8 cellular contexts compared by ENCODE assay signal in genomic region chr2:88832256-88832991, GRCh38.
DNase-seq lines count a peak whose midpoint lies in the region; ATAC-seq and TF ChIP-seq lines count a peak whose summit lies in the region.

No MANE protein-coding gene starts in this region.

- H3K4me1 ChIP-seq in RWPE2 (ENCODE audit: insufficient read depth, poor library complexity, severe bottlenecking), result no peaks in the 10 kb centered on the region
- H3K4me1 ChIP-seq in tibial artery, result no peaks in the 10 kb centered on the region

- peak; percentile 51 for DNase-seq in GF-D8 (lab: John Stamatoyannopoulos, UW)
- DNase-seq in RWPE2 (ENCODE audit: low spot score), result no peak
- DNase-seq in tibial artery, result no peak
- no peak for DNase-seq in NCI-H446 (lab: John Stamatoyannopoulos, UW)

- ATAC-seq in GM19397 (IDR thresholded peaks at IDR 0.05; ENCODE audit: unreplicated experiment), result peak; percentile 40
- ATAC-seq in HG03025 (IDR thresholded peaks at IDR 0.05; ENCODE audit: low FRiP score, unreplicated experiment), result peak; percentile 39
- peak; percentile 38; the same call in 2 of the 3 replicates for ATAC-seq in RWPE2 (ENCODE audit: low read depth)
- ATAC-seq in HG03565 (IDR thresholded peaks at IDR 0.05; ENCODE audit: unreplicated experiment), result no peak
- no peak for ATAC-seq in HG02798 (IDR thresholded peaks at IDR 0.05; ENCODE audit: poor library complexity, unreplicated experiment)

- intact Hi-C loops in tibial artery (cut with DNase I; ENCODE audit: low total_unique reads), result no loop called here

- no peak overlapping the region for H3K27ac ChIP-seq in RWPE2 (ENCODE audit: poor library complexity, severe bottlenecking)
- H3K27ac ChIP-seq in tibial artery, result no peak overlapping the region

- TF ChIP-seq CTCF in RWPE2 (IDR thresholded peaks at IDR 0.05; ENCODE audit: poor library complexity, severe bottlenecking), result no peak
- TF ChIP-seq CTCF in tibial artery (IDR thresholded peaks at IDR 0.05), result no peak

- H3K27me3 ChIP-seq in RWPE2 (ENCODE audit: insufficient read depth, poor library complexity, severe bottlenecking), result no peaks in the 10 kb centered on the region
- H3K27me3 ChIP-seq in tibial artery, result peaks cover 0 to 14% of the 10 kb centered on the region in 2 donors

- H3K36me3 ChIP-seq in RWPE2 (ENCODE audit: low read depth) (no peaks in the 10 kb centered on the region), tibial artery (no peaks in the 10 kb centered on the region)

- H3K4me3 ChIP-seq in RWPE2 (ENCODE audit: severe bottlenecking), result no peak overlapping the region
- H3K4me3 ChIP-seq in tibial artery, result no peak overlapping the region

- H3K9me3 ChIP-seq in RWPE2 (ENCODE audit: severe bottlenecking) (no peaks in the 10 kb centered on the region), tibial artery (no peaks in the 10 kb centered on the region)

Comparison
In these comparisons a context has a peak if more than half of its experiments do, and no peak if none do; other contexts are left out.
1. ATAC-seq: peak in GM19397 (single experiment), HG03025 (single experiment) and RWPE2 (single experiment); none in HG03565 (single experiment) and HG02798 (single experiment).